Comparison of ENCODE assay signal across 8 cellular contexts in genomic region chr2:175166216-175166824, GRCh38. TPM values are rescaled to one million over a fixed set of nuclear protein-coding genes. Genes with fewer than 3 reads are reported as not detected.
DNase-seq lines count a peak whose midpoint lies in the region; ATAC-seq and TF ChIP-seq lines count a peak whose summit lies in the region.

No MANE protein-coding gene starts in this region.

- H3K36me3 ChIP-seq in ascending aorta (no peaks in the 10 kb centered on the region), mesendoderm (ENCODE audit: control insufficient read depth, insufficient read depth, low read length) (no peaks in the 10 kb centered on the region), thyroid gland (no peaks in the 10 kb centered on the region)

- peak overlapping the region; percentile 46 for H3K9ac ChIP-seq in mesendoderm (ENCODE audit: low read length)

- no peak overlapping the region for H2BK5ac ChIP-seq in mesendoderm (ENCODE audit: low read length)

- no peak overlapping the region for H3K56ac ChIP-seq in mesendoderm (ENCODE audit: low read length)

- peaks cover 41% of the 10 kb centered on the region for H3K79me2 ChIP-seq in mesendoderm (ENCODE audit: control insufficient read depth, insufficient read depth, low read length)

- H3K27me3 ChIP-seq in AG04450 (ENCODE audit: control insufficient read depth, insufficient read depth, low read length) (no peaks in the 10 kb centered on the region), ascending aorta (no peaks in the 10 kb centered on the region), mesendoderm (ENCODE audit: insufficient read depth, low read length, poor library complexity) (no peaks in the 10 kb centered on the region), thyroid gland (no peaks in the 10 kb centered on the region)

- H2BK120ac ChIP-seq in mesendoderm (ENCODE audit: low read depth, low read length): no peak overlapping the region

- 100% methylated on average over 1 of the region's 9 CpGs for WGBS in mesendoderm (ENCODE audit: extremely low coverage, insufficient coverage, low lambda C conversion rate)
- WGBS in thyroid gland, 2 donors: 55 to 58% methylated on average over 9 of the region's 9 CpGs

- CTCF ChIA-PET in AG04450 (lab: Charles Lee): interaction anchor here (0.6 to 1.5 kb wide), 2 partner anchors 56 to 469 kb away, joined by 3 to 5 read pairs; no protein-coding TSS in a partner anchor

- POLR2A ChIA-PET in AG04450 (lab: Yijun Ruan, JAX): interaction anchor here (0.6 kb wide), 1 partner anchor 32 kb away, joined by 4 read pairs; no protein-coding TSS in a partner anchor

- no peak overlapping the region for H3K23ac ChIP-seq in mesendoderm (ENCODE audit: low read length)

- intact Hi-C loops in ascending aorta (cut with DNase I) (loop anchor here (10.0 kb wide), 2 partner anchors 162 to 708 kb away; partner anchors contain the start of gene CHN1), thyroid gland (cut with DNase I) (no loop called here)

- H3K4me1 ChIP-seq in ascending aorta (peaks cover 0 to 3% of the 10 kb centered on the region in 2 donors), mesendoderm (ENCODE audit: control insufficient read depth, low read depth, low read length) (no peaks in the 10 kb centered on the region), thyroid gland (peaks cover 13 to 26% of the 10 kb centered on the region in 2 donors)

- no peak for TF ChIP-seq POLR2A in thyroid gland (IDR thresholded peaks at IDR 0.05)

- no peak overlapping the region for H3K27ac ChIP-seq in AG04450 (ENCODE audit: low read depth, low read length)
- peak overlapping the region; percentile 95 to 96 for H3K27ac ChIP-seq in ascending aorta
- no peak overlapping the region for H3K27ac ChIP-seq in mesendoderm (ENCODE audit: low read depth, low read length)
- peak overlapping the region in 1 of 3 donors; percentile 92 for H3K27ac ChIP-seq in thyroid gland

- H3K4me2 ChIP-seq in mesendoderm (ENCODE audit: low read length): no peak overlapping the region

- DNase-seq in AG04450 (ENCODE audit: low read depth, low spot score): no peak
- no peak for DNase-seq in HFF-Myc (ENCODE audit: extremely low read depth, low read depth)
- DNase-seq in ascending aorta (ENCODE audit: low spot score in 2 of 2): no peak
- no peak for DNase-seq in mesendoderm
- DNase-seq in thyroid gland: no peak

- no peak overlapping the region for H3K18ac ChIP-seq in mesendoderm (ENCODE audit: low read length)

- ATAC-seq in HG03520 (IDR thresholded peaks at IDR 0.05; ENCODE audit: unreplicated experiment): no peak
- no peak for ATAC-seq in HG03460 (IDR thresholded peaks at IDR 0.05; ENCODE audit: unreplicated experiment)
- ATAC-seq in HG02840 (IDR thresholded peaks at IDR 0.05; ENCODE audit: low FRiP score, unreplicated experiment): no peak

- no peaks in the 10 kb centered on the region for H3K79me1 ChIP-seq in mesendoderm (ENCODE audit: low read length)

- no peak overlapping the region for H4K5ac ChIP-seq in mesendoderm (ENCODE audit: low read length)

- H3K9me3 ChIP-seq in AG04450 (ENCODE audit: control insufficient read depth, insufficient read depth, low read length) (peaks cover 3% of the 10 kb centered on the region; the same call in 1 of the 2 replicates), ascending aorta (no peaks in the 10 kb centered on the region), thyroid gland (no peaks in the 10 kb centered on the region)

- TF ChIP-seq CTCF in AG04450 (IDR thresholded peaks at IDR 0.05; ENCODE audit: low read depth, low read length) (no peak), HFF-Myc (IDR thresholded peaks at IDR 0.05; ENCODE audit: low read depth, low read length, missing control alignments) (no peak), ascending aorta (IDR thresholded peaks at IDR 0.05) (no peak), thyroid gland (IDR thresholded peaks at IDR 0.05) (no peak)

- H3K4ac ChIP-seq in mesendoderm (ENCODE audit: low read depth, low read length): no peak overlapping the region

- no peak overlapping the region for H4K8ac ChIP-seq in mesendoderm (ENCODE audit: low read depth, low read length)

- H2AK5ac ChIP-seq in mesendoderm (ENCODE audit: low read length): no peak overlapping the region

- H3K4me3 ChIP-seq in AG04450 (ENCODE audit: low read depth, low read length): peak overlapping the region; percentile 100
- peak overlapping the region; percentile 72 for H3K4me3 ChIP-seq in HFF-Myc (replicated peaks; ENCODE audit: low read depth, low read length)
- peak overlapping the region; percentile 81 to 83 for H3K4me3 ChIP-seq in ascending aorta
- H3K4me3 ChIP-seq in mesendoderm (ENCODE audit: low read length): no peak overlapping the region
- H3K4me3 ChIP-seq in thyroid gland (replicated peaks in 1 of 3): peak overlapping the region in 1 of 3 donors; percentile 69

- H2BK15ac ChIP-seq in mesendoderm (replicated peaks; ENCODE audit: low read depth): no peak overlapping the region

RNA-seq across cellular contexts. Expression of gene ATF2, which starts 1.7 kb away (rescaled TPM):
- 61.1 and 70.1 TPM in 2 replicates for polyA plus RNA-seq in AG04450 (2011; rRNA removed)
- polyA minus RNA-seq in AG04450 (2011; rRNA and poly(A)+ RNA removed): 103 and 112 TPM in 2 replicates
- total RNA-seq in ascending aorta (84.8 TPM), thyroid gland (100 to 1,000 TPM in 1 of 4 donors, 10 to 100 TPM in 3; 64.8 to 120 (median 88.0) TPM)
- polyA plus RNA-seq in mesendoderm (2013, experiment 1 of 2): 24.7 TPM
- polyA plus RNA-seq in mesendoderm (2013, experiment 2 of 2): 25.9 TPM

RNA-seq across cellular contexts. Expression of gene ATP5MC3, which starts 15.2 kb away (rescaled TPM):
- polyA plus RNA-seq in AG04450 (2011; rRNA removed): 396 and 519 TPM in 2 replicates
- polyA minus RNA-seq in AG04450 (2011; rRNA and poly(A)+ RNA removed): 120 and 126 TPM in 2 replicates
- total RNA-seq in ascending aorta (25.5 TPM), thyroid gland (100 to 1,000 TPM in 3 of 4 donors, 10 to 100 TPM in 1; 71.0 to 236 (median 172) TPM)
- polyA plus RNA-seq in mesendoderm (2013, experiment 1 of 2): 403 TPM
- polyA plus RNA-seq in mesendoderm (2013, experiment 2 of 2): 419 TPM

Comparison
In these comparisons a context has a peak if more than half of its experiments do, and no peak if none do; other contexts are left out.
1. H3K27ac ChIP-seq: peak in ascending aorta (2 of 2); none in AG04450 (single experiment) and mesendoderm (single experiment).